In genomic region chr18:74613390-74613789, GRCh38 we compare ENCODE assay signal across 29 cellular contexts. TPM values are rescaled to one million over a fixed set of nuclear protein-coding genes. Genes with fewer than 3 reads are reported as not detected.
DNase-seq lines count a peak whose midpoint lies in the region; ATAC-seq and TF ChIP-seq lines count a peak whose summit lies in the region.
"Had no signal": no experiment of that assay in that cellular context is flagged by ENCODE, and none has a peak within 500 bp of the region (broad histone marks: within the 10 kb centered on the region; RNA-seq: fewer than 3 reads in every experiment).

No MANE protein-coding gene starts in this region.

- no peak for TF ChIP-seq CTCF in upper lobe of right lung (IDR thresholded peaks at IDR 0.05)

- no peak overlapping the region for H3K4me3 ChIP-seq in upper lobe of right lung

- H3K4me1 ChIP-seq in upper lobe of right lung = no peaks in the 10 kb centered on the region
- H3K4me1 ChIP-seq: parathyroid adenoma had no signal

- H3K9me3 ChIP-seq in T-helper 17 cell (ENCODE audit: control insufficient read depth, low read length, poor library complexity, severe bottlenecking) (no peaks in the 10 kb centered on the region), upper lobe of right lung (no peaks in the 10 kb centered on the region)

- peaks cover 2% of the 10 kb centered on the region for H3K36me3 Mint-ChIP-seq in T-helper 17 cell (ENCODE audit: low read depth)
- H3K36me3 Mint-ChIP-seq: type B pancreatic cell had no signal

- no peaks in the 10 kb centered on the region for H3K36me3 ChIP-seq in upper lobe of right lung
- H3K36me3 ChIP-seq: brain microvascular endothelial cell had no signal

- no peak overlapping the region for H3K27ac ChIP-seq in upper lobe of right lung
- H3K27ac ChIP-seq: brain microvascular endothelial cell, parathyroid adenoma had no signal

- no peaks in the 10 kb centered on the region for H3K27me3 ChIP-seq in upper lobe of right lung
- H3K27me3 ChIP-seq: brain microvascular endothelial cell had no signal

- no peaks in the 10 kb centered on the region for H3K27me3 Mint-ChIP-seq in T-helper 17 cell
- H3K27me3 Mint-ChIP-seq: activated B cell treated with CpG ODN at 0.5 μM for 24 hours; activated naive CD8-positive, alpha-beta T cell; memory B cell; naive thymus-derived CD8-positive, alpha-beta T cell; stimulated activated naive CD8-positive, alpha-beta T cell treated with anti-CD3 and anti-CD28 coated beads, Interleukin-15, amount 100 ng/mL, for 72 hours; type B pancreatic cell had no signal

- H3K4me3 Mint-ChIP-seq in T-helper 17 cell = no peak overlapping the region
- H3K4me3 Mint-ChIP-seq: activated B cell treated with CpG ODN at 0.5 μM for 24 hours; activated CD8-positive, alpha-beta T cell treated with anti-CD3 and anti-CD28 coated beads, Interleukin-2, amount 10 ng/mL, durations not matched to agents 7 days and 5 days; activated naive CD8-positive, alpha-beta T cell; CD8-positive, alpha-beta T cell; memory B cell; naive thymus-derived CD8-positive, alpha-beta T cell; stimulated activated naive CD8-positive, alpha-beta T cell treated with anti-CD3 and anti-CD28 coated beads, Interleukin-15, amount 100 ng/mL, for 72 hours; T-helper 1 cell treated with Interleukin-12 subunit alpha and Interleukin-12 subunit beta and Interleukin-4 antibody, amounts not matched to agents 30 μg/mL and 1 μg/mL, for 36 hours; type B pancreatic cell had no signal

- peaks cover 21% of the 10 kb centered on the region for H3K4me1 Mint-ChIP-seq in T-helper 17 cell

- ATAC-seq in GM18502 (IDR thresholded peaks at IDR 0.05; ENCODE audit: poor library complexity, unreplicated experiment) = peak; percentile 53
- peak; percentile 64 for ATAC-seq in GM19372 (IDR thresholded peaks at IDR 0.05; ENCODE audit: low read depth, unreplicated experiment)
- peak; percentile 39 for ATAC-seq in HG03565 (IDR thresholded peaks at IDR 0.05; ENCODE audit: unreplicated experiment)
- no peak for ATAC-seq in T-helper 17 cell
- no peak for ATAC-seq in upper lobe of right lung
- ATAC-seq: activated CD8-positive, alpha-beta T cell treated with anti-CD3 and anti-CD28 coated beads, Interleukin-2, amount 10 ng/mL, durations not matched to agents 7 days and 5 days; CD8-positive, alpha-beta T cell; naive thymus-derived CD8-positive, alpha-beta T cell; stimulated activated naive CD8-positive, alpha-beta T cell treated with anti-CD3 and anti-CD28 coated beads, Interleukin-15, amount 100 ng/mL, for 72 hours had no signal

- DNase-seq in T-helper 17 cell (no peak), T1000 (lab: John Stamatoyannopoulos, UW) (no peak), NCI-H2227 (lab: John Stamatoyannopoulos, UW; ENCODE audit: unreplicated experiment) (no peak), upper lobe of right lung (no peak)
- DNase-seq in activated CD4-positive, alpha-beta T cell treated with anti-CD3 and anti-CD28 coated beads for 48 hours = no peak
- DNase-seq: activated B cell treated with CpG ODN at 0.5 μM for 24 hours; activated CD8-positive, alpha-beta T cell treated with anti-CD3 and anti-CD28 coated beads, Interleukin-2, amount 10 ng/mL, durations not matched to agents 7 days and 5 days; activated T-cell treated with anti-CD3 and anti-CD28 coated beads, Interleukin-2, amount 50 U/mL, for 48 hours; brain microvascular endothelial cell; CD8-positive, alpha-beta T cell; DMS53; foreskin fibroblast; hippocampal formation; KG1; kidney; naive thymus-derived CD8-positive, alpha-beta T cell; NCI-H1417 treated with DMSO at 0.1 percent for 48 hours; NCI-H226; Right ventricle myocardium superior; stimulated activated CD4-positive, alpha-beta T cell treated with anti-CD3 and anti-CD28 coated beads, Interleukin-1b, Interleukin-23, amount 100 ng/mL, for 48 hours; stimulated activated naive CD8-positive, alpha-beta T cell treated with anti-CD3 and anti-CD28 coated beads, Interleukin-15, amount 100 ng/mL, for 72 hours had no signal

- H3K27ac Mint-ChIP-seq in T-helper 17 cell = peak overlapping the region; percentile 37
- H3K27ac Mint-ChIP-seq: activated B cell treated with CpG ODN at 0.5 μM for 24 hours; activated CD8-positive, alpha-beta T cell treated with anti-CD3 and anti-CD28 coated beads, Interleukin-2, amount 10 ng/mL, durations not matched to agents 7 days and 5 days; activated naive CD8-positive, alpha-beta T cell; CD8-positive, alpha-beta T cell; memory B cell; stimulated activated naive CD8-positive, alpha-beta T cell treated with anti-CD3 and anti-CD28 coated beads, Interleukin-15, amount 100 ng/mL, for 72 hours; T-helper 1 cell treated with Interleukin-12 subunit alpha and Interleukin-12 subunit beta and Interleukin-4 antibody, amounts not matched to agents 30 μg/mL and 1 μg/mL, for 36 hours; type B pancreatic cell had no signal

- intact Hi-C loops in upper lobe of right lung (cut with DNase I) = no loop called here

RNA-seq across cellular contexts. Expression of gene ZNF407, which starts 15.7 kb away (rescaled TPM):
- total RNA-seq in T-helper 17 cell = 10 to 100 TPM; 26.0 to 27.1 TPM
- 18.4 TPM for total RNA-seq in upper lobe of right lung

Comparison
In these comparisons a context has a peak if more than half of its experiments do, and no peak if none do; other contexts are left out.
1. ATAC-seq: peak in GM18502 (single experiment), GM19372 (single experiment) and HG03565 (single experiment); none in T-helper 17 cell (single experiment) and upper lobe of right lung (single experiment).